ENCODE assay signal across 8 cellular contexts in the genomic region with DNA sequence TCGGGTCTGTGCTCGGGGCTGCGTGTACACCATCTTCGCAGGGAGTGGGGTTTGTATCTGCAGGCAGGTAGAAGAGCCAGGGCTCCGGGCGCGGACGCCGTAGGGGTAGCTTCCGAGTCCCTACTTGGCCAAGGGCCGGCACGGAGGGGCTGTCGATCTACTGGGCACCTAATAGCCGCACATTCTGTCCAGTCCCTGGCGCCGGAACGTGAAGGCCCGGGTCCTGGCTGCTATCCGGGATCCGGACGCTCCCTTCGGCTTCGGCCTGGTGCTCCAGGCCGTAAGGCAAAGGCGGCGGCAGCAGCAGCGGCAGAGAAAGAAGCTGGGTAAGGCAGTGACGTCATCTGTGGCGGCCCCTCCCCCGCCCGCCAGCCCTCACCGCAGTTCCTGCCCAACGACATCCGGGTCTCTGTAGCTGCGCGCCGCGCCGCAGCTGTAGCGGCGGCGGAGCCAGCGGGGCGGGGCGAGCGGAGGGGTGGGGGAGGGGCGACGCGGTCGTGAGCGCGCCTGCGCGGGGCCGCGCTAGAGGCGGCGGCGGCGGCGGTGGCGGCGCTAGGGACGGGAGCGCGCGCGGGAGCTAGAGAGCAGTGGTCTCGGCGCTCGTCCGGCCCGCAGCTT. TPM values are rescaled to one million over a fixed set of nuclear protein-coding genes. Genes with fewer than 3 reads are reported as not detected.
A peak's percentile ranks its signal among the peaks of the same experiment; 100 is the strongest.
DNase-seq lines count a peak whose midpoint lies in the region; ATAC-seq and TF ChIP-seq lines count a peak whose summit lies in the region.

PPM1A (plus strand) TSS at position 525 of the 618 bp plus-strand sequence. CDS start 33,483 bp downstream, outside the sequence.

- peak within 1 kb of the TSS; percentile 87 for H3K27ac ChIP-seq in PC-3 (ENCODE audit: low read length)

- H3K9me2 ChIP-seq in PC-3 (replicated peaks; ENCODE audit: low read length): no peaks in the 10 kb centered on the region

- H4K20me1 ChIP-seq in PC-3 (ENCODE audit: low read length): peaks cover 31% of the 10 kb centered on the region

- peak within 1 kb of the TSS; percentile 90 for H3K9ac ChIP-seq in PC-3 (ENCODE audit: low read length)

- H3K36me3 Mint-ChIP-seq in IgD-negative memory B cell: peaks cover 3% of the 10 kb centered on the region

- no peaks in the 10 kb centered on the region for H3K9me3 ChIP-seq in PC-3 (ENCODE audit: low read length)

- H3K4me1 Mint-ChIP-seq in IgD-negative memory B cell: peaks cover 25 to 37% (median 34%) of the 10 kb centered on the region in 3 donors

- H3K9me3 Mint-ChIP-seq in IgD-negative memory B cell: no peaks in the 10 kb centered on the region

- H3K4me1 ChIP-seq in PC-3 (ENCODE audit: insufficient read depth, low read length): peaks cover 30% of the 10 kb centered on the region

- peak within 1 kb of the TSS; percentile 84 for H3K4me2 ChIP-seq in PC-3 (ENCODE audit: low read length)

- H3K27me3 Mint-ChIP-seq in IgD-negative memory B cell: no peaks in the 10 kb centered on the region

- no peaks in the 10 kb centered on the region for H3K27me3 ChIP-seq in PC-3 (ENCODE audit: low read length)

- POLR2A ChIA-PET in PC-3 (lab: Charles Lee; ENCODE audit: unreplicated experiment): interaction anchor here (0.5 to 1.0 kb wide), 21 partner anchors 9 to 1680 kb away, joined by 3 to 23 read pairs (median 4); partner anchors contain the start of gene PCNX4

- H3K4me3 ChIP-seq in PC-3 (ENCODE audit: low read length): peak within 1 kb of the TSS; percentile 69
- H3K4me3 ChIP-seq in epithelial cell of proximal tubule (ENCODE audit: low read depth, low read length): peak within 1 kb of the TSS; percentile 69

- CTCF ChIA-PET in PC-3 (lab: Charles Lee): interaction anchor here (0.5 to 1.8 kb wide), 9 partner anchors 8 to 136 kb away, joined by 3 to 13 read pairs (median 4); no protein-coding TSS in a partner anchor

- peaks cover 40% of the 10 kb centered on the region for H3K79me2 ChIP-seq in PC-3 (ENCODE audit: low read length)

- H3K36me3 ChIP-seq in PC-3 (ENCODE audit: low read depth, low read length): no peaks in the 10 kb centered on the region

- intact Hi-C loops in PC-3 (cut with micrococcal nuclease): loop anchor here (1.0 to 10.0 kb wide), 7 partner anchors 26 to 767 kb away; partner anchors contain the start of genes JKAMP, L3HYPDH and PCNX4

- DNase-seq in DMS114 treated with DMSO at 0.1 percent for 48 hours (lab: John Stamatoyannopoulos, UW; ENCODE audit: unreplicated experiment) (peak; percentile 75), PC-3 (peak; percentile 100), activated T-cell treated with anti-CD3 and anti-CD28 coated beads for 48 hours (ENCODE audit: low read depth) (peak; percentile 92), epithelial cell of proximal tubule (ENCODE audit: low read depth) (no peak), mucosa of gallbladder (ENCODE audit: low spot score) (peak; percentile 97)
- peak; percentile 94 for DNase-seq in stimulated activated CD8-positive, alpha-beta memory T cell treated with anti-CD3 and anti-CD28 coated beads, Interleukin-4, amount 100 ng/mL, for 24 hours (ENCODE audit: low read depth)

- BruUV-seq in PC-3 (replicated peaks; lab: Mats Ljungman, UMichigan): no TSS peak

- H3F3A ChIP-seq in PC-3 (ENCODE audit: low read length, unreplicated experiment): no peaks in the 10 kb centered on the region

- H3K4me3 Mint-ChIP-seq in IgD-negative memory B cell: peak within 1 kb of the TSS; percentile 96 to 97 (median 97)

- peak within 1 kb of the TSS; percentile 99 to 100 (median 99) for H3K27ac Mint-ChIP-seq in IgD-negative memory B cell

- peak; percentile 73 for ATAC-seq in GM21576 (IDR thresholded peaks at IDR 0.05; ENCODE audit: unreplicated experiment)
- peak; percentile 70 for ATAC-seq in PC-3

- H2AFZ ChIP-seq in PC-3 (ENCODE audit: low read length): peak within 1 kb of the TSS; percentile 77

- no peak for TF ChIP-seq CTCF in PC-3 (conservative IDR thresholded peaks at IDR 0.05; ENCODE audit: low read depth, low read length)
- TF ChIP-seq CTCF in epithelial cell of proximal tubule (conservative IDR thresholded peaks at IDR 0.05; ENCODE audit: low read depth, low read length): no peak

RNA-seq across cellular contexts. Expression of gene PPM1A, which starts in this region (rescaled TPM):
- polyA plus RNA-seq in IgD-negative memory B cell: 18.5 TPM
- total RNA-seq in PC-3 (2014; rRNA removed): 69.3 and 69.4 TPM in 2 replicates
- total RNA-seq in epithelial cell of proximal tubule: 10.2 and 21.0 TPM in 2 replicates
- 62.9 TPM for total RNA-seq in mucosa of gallbladder
